In the genomic region with DNA sequence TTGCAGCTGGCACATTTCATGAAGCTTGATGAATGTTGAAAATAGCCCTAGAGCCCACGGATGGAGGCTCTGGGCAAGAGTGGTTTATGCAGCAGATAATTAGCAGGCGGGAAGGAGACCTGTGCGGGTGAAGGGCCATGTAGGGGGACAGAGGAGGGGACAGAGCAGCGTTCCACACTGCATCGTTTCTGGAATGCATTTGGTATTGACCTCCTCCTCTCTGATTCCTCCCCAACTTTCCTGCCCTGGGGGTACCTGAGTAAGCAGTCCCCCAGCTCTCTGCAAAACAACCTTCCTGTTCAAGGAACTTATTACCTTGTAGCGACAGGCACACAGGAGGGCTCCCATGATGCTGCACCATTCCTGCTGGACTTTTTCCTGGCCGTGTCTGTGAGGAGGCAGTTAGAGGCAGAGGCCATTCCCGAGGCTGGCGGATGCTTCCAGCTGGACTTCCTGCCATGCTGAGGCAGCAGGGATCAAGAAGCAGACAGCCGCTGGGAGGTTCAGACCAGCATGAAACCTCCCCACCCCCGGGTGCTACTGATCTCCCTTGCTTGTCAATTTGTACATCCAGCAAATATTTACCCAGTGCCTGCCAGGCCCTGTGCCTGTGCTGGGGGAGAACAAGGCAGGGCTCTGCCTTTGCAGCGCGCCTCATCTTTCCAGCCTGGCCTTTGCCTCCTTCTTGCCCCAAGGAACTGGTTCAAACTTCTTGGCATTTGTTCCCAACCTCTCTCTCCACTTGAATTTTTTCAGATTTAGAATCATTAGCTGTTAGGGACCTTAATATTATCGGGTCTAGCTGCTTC, we compare ENCODE assay signal across 21 cellular contexts. TPM values are rescaled to one million over a fixed set of nuclear protein-coding genes. Genes with fewer than 3 reads are reported as not detected.
A peak's percentile ranks its signal among the peaks of the same experiment; 100 is the strongest.
DNase-seq lines count a peak whose midpoint lies in the region; ATAC-seq, FAIRE-seq and TF ChIP-seq lines count a peak whose summit lies in the region.
"Had no signal": no experiment of that assay in that cellular context is flagged by ENCODE, and none has a peak within 500 bp of the region (broad histone marks: within the 10 kb centered on the region; RNA-seq: fewer than 3 reads in every experiment).

No MANE protein-coding gene starts in this region.

- H3K4me3 ChIP-seq in A549 (no peak overlapping the region), HEK293 (ENCODE audit: low read depth, low read length) (no peak overlapping the region), mucosa of descending colon (no peak overlapping the region)
- no peak overlapping the region for H3K4me3 ChIP-seq in effector memory CD4-positive, alpha-beta T cell (ENCODE audit: insufficient read depth, low read depth, low read length, poor library complexity, severe bottlenecking)
- H3K4me3 ChIP-seq: K562, thyroid gland had no signal

- intact Hi-C loops in mucosa of descending colon (cut with DNase I, micrococcal nuclease), result no loop called here

- POLR2A ChIA-PET in A549 (lab: Yijun Ruan, JAX) (no interaction called here), HEK293 (lab: Yijun Ruan, JAX) (no interaction called here)

- peak in 1 of 2 experiments; percentile 55; a peak in 3 of 6 replicates for ATAC-seq in A549
- ATAC-seq in mucosa of descending colon, result peak; percentile 64
- ATAC-seq in HG03565 (IDR thresholded peaks at IDR 0.05; ENCODE audit: unreplicated experiment), result no peak
- ATAC-seq: K562 had no signal

- TF ChIP-seq EP300 in A549 (IDR thresholded peaks at IDR 0.05), result no peak

- no peaks in the 10 kb centered on the region for H3K36me3 ChIP-seq in HEK293 (ENCODE audit: control insufficient read depth in 2 of 2, insufficient read depth in 1 of 2, low read length in 2 of 2)
- no peaks in the 10 kb centered on the region for H3K36me3 ChIP-seq in mucosa of descending colon (ENCODE audit: low read depth)
- H3K36me3 ChIP-seq in effector memory CD4-positive, alpha-beta T cell (ENCODE audit: control insufficient read depth, insufficient read depth, low read length), result no peaks in the 10 kb centered on the region
- H3K36me3 ChIP-seq: thyroid gland had no signal

- H3K27me3 ChIP-seq in effector memory CD4-positive, alpha-beta T cell (replicated peaks; ENCODE audit: control insufficient read depth, insufficient read depth, low read length, poor library complexity, severe bottlenecking), result no peaks in the 10 kb centered on the region
- H3K27me3 ChIP-seq: thyroid gland had no signal

- TF ChIP-seq CTCF in A549 (IDR thresholded peaks at IDR 0.05) (no peak), HEK293 (tag by site-specific recombination; IDR thresholded peaks at IDR 0.05) (no peak), VCaP (conservative IDR thresholded peaks at IDR 0.05) (no peak), mucosa of descending colon (IDR thresholded peaks at IDR 0.05) (no peak)

- no peak for TF ChIP-seq RAD21 in A549 (conservative IDR thresholded peaks at IDR 0.05 in 1 of 2, IDR thresholded peaks at IDR 0.05 in 1 of 2)

- FAIRE-seq in A549 (lab: Jason Lieb, UNC), result no peak
- FAIRE-seq: K562 had no signal

- peaks cover 52% of the 10 kb centered on the region for H3K4me1 ChIP-seq in A549
- no peaks in the 10 kb centered on the region for H3K4me1 ChIP-seq in HEK293 (ENCODE audit: control insufficient read depth, insufficient read depth, low read length)
- H3K4me1 ChIP-seq in mucosa of descending colon (ENCODE audit: low read depth), result peaks cover 16% of the 10 kb centered on the region
- no peaks in the 10 kb centered on the region for H3K4me1 ChIP-seq in effector memory CD4-positive, alpha-beta T cell (ENCODE audit: control insufficient read depth, insufficient read depth, low read length, poor library complexity, severe bottlenecking)

- H3K27ac ChIP-seq in A549, result peak overlapping the region; percentile 41 to 60; a peak in 4 of 6 replicates
- H3K27ac ChIP-seq in HEK293 (ENCODE audit: extremely low read depth, low read depth, low read length), result no peak overlapping the region
- H3K27ac ChIP-seq in VCaP, result peak overlapping the region; percentile 51
- no peak overlapping the region for H3K27ac ChIP-seq in effector memory CD4-positive, alpha-beta T cell (ENCODE audit: insufficient read depth, low read length, poor library complexity, severe bottlenecking)
- H3K27ac ChIP-seq: HL-60, thyroid gland had no signal

- H3K4me2 ChIP-seq in A549, result peak overlapping the region; percentile 31

- peak in 1 of 2 experiments; percentile 22 for DNase-seq in A549 (ENCODE audit: low read depth in 1 of 2, low spot score in 1 of 2)
- DNase-seq in mucosa of descending colon, result peak; percentile 65 to 67 (median 66)
- no peak for DNase-seq in NCI-H1436 treated with DMSO at 0.1 percent for 48 hours (lab: John Stamatoyannopoulos, UW)
- DNase-seq in effector memory CD4-positive, alpha-beta T cell, result no peak
- no peak for DNase-seq in DMS79 (lab: John Stamatoyannopoulos, UW)
- DNase-seq: activated naive CD4-positive, alpha-beta T cell; activated T-cell treated with anti-CD3 and anti-CD28 coated beads for 4 hours; anterior cingulate cortex; CD4-positive, CD25-positive, alpha-beta regulatory T cell; effector CD8-positive, alpha-beta T cell; H7; head of caudate nucleus; MV-4-11; NCI-H2171; thyroid gland had no signal

- no peaks in the 10 kb centered on the region for H3K9me3 ChIP-seq in A549
- no peaks in the 10 kb centered on the region for H3K9me3 ChIP-seq in HEK293 (ENCODE audit: control insufficient read depth, insufficient read depth, low read depth, low read length)
- no peaks in the 10 kb centered on the region for H3K9me3 ChIP-seq in mucosa of descending colon
- no peaks in the 10 kb centered on the region for H3K9me3 ChIP-seq in effector memory CD4-positive, alpha-beta T cell (ENCODE audit: control insufficient read depth, low read length)
- H3K9me3 ChIP-seq: thyroid gland had no signal

- no peak for TF ChIP-seq POLR2A in A549 (IDR thresholded peaks at IDR 0.05; ENCODE audit: low read length)

- CTCF ChIA-PET in A549 (lab: Yijun Ruan, JAX), result interaction anchor here (0.6 to 3.8 kb wide), 8 partner anchors 11 to 466 kb away, joined by 3 to 13 read pairs (median 6); no protein-coding TSS in a partner anchor
- CTCF ChIA-PET in HEK293 (lab: Yijun Ruan, JAX), result interaction anchor here (0.6 to 1.5 kb wide), 3 partner anchors 28 to 262 kb away, joined by 4 read pairs; no protein-coding TSS in a partner anchor

- WGBS in A549 (ENCODE audit: missing lambda C conversion rate), result 62% methylated on average over 13 of the region's 14 CpGs

TF ChIP-seq in A549, 52 proteins besides CTCF, POLR2A, EP300 and RAD21:
- no peak for TF ChIP-seq EHF (CRISPR knock-in tag; IDR thresholded peaks at IDR 0.05)
- TF ChIP-seq KDM1A (IDR thresholded peaks at IDR 0.05; ENCODE audit: low read depth), result no peak
- no peak for TF ChIP-seq JUN (IDR thresholded peaks at IDR 0.05)
- TF ChIP-seq JUNB (IDR thresholded peaks at IDR 0.05), result no peak
- TF ChIP-seq ZSCAN20 (CRISPR knock-in tag; IDR thresholded peaks at IDR 0.05), result no peak
- no peak for TF ChIP-seq MYC (IDR thresholded peaks at IDR 0.05; ENCODE audit: borderline replicate concordance, low read length)
- TF ChIP-seq ZC3H11A (IDR thresholded peaks at IDR 0.05), result no peak

TF ChIP-seq in HEK293, 187 proteins besides CTCF, POLR2A, EP300 and RAD21:
- peak; percentile 55 for TF ChIP-seq ZIC2 (tag by site-specific recombination; IDR thresholded peaks at IDR 0.05)
- TF ChIP-seq ZNF146 (tag by site-specific recombination; IDR thresholded peaks at IDR 0.05), result no peak

RNA-seq across cellular contexts. Expression of a gene that starts 28.7 kb away (rescaled TPM):
- polyA plus RNA-seq in A549 (2011; rRNA removed) (7.2 and 12.6 TPM in 2 replicates), A549 (2017; fragmentation: RNase III; extraction: RNeasy Plus Mini Kit Qiagen cat#74134 plus additional on column Dnase treatment) (9.9 to 11.4 TPM (median 10.2 TPM) in 3 replicates)
- polyA plus RNA-seq in A549 (2012; cell fraction: cytosol; rRNA removed), result 9.7 and 14.7 TPM in 2 replicates
- 14.0 and 15.5 TPM in 2 replicates for polyA plus RNA-seq in A549 (2012; cell fraction: nucleus; rRNA removed)
- polyA minus RNA-seq in A549 (2011; rRNA and poly(A)+ RNA removed), result 16.2 and 18.7 TPM in 2 replicates
- total RNA-seq in mucosa of descending colon, result 1 to 10 TPM; 6.0 to 6.4 (median 6.3) TPM

RNA-seq across cellular contexts. Expression of a gene that starts 48.9 kb away (rescaled TPM):
- polyA plus RNA-seq in A549 (2011; rRNA removed) (1.0 and 1.1 TPM in 2 replicates), A549 (2017; fragmentation: RNase III; extraction: RNeasy Plus Mini Kit Qiagen cat#74134 plus additional on column Dnase treatment) (2.1 to 2.3 TPM (median 2.1 TPM) in 3 replicates)
- polyA plus RNA-seq in A549 (2012; cell fraction: cytosol; rRNA removed), result 2.6 and 3.2 TPM in 2 replicates
- 2.8 and 3.7 TPM in 2 replicates for polyA plus RNA-seq in A549 (2012; cell fraction: nucleus; rRNA removed)
- polyA minus RNA-seq in A549 (2011; rRNA and poly(A)+ RNA removed), result 3.4 TPM in 2 replicates
- 1 to 10 TPM; 1.8 to 3.6 (median 3.0) TPM for total RNA-seq in mucosa of descending colon
- total RNA-seq: lung microvascular endothelial cell had no signal

Comparison
In these comparisons a context has a peak if more than half of its experiments do, and no peak if none do; other contexts are left out.
1. DNase-seq: peak in mucosa of descending colon (3 of 3); none in NCI-H1436 treated with DMSO at 0.1 percent for 48 hours (single experiment), effector memory CD4-positive, alpha-beta T cell (0 of 3) and DMS79 (single experiment).
2. H3K27ac ChIP-seq: peak in A549 (2 of 2) and VCaP (single experiment); none in HEK293 (single experiment) and effector memory CD4-positive, alpha-beta T cell (single experiment).